ENCODE assay signal across 2 cellular contexts in genomic region chr3:141372656-141373055, GRCh38.
TF ChIP-seq lines count a peak whose summit lies in the region.

No MANE protein-coding gene starts in this region.

TF ChIP-seq in HepG2, 621 proteins besides CTCF, POLR2A, EP300 and RAD21:
- TF ChIP-seq RBFOX2 (IDR thresholded peaks at IDR 0.05; ENCODE audit: low read depth, low read length) (0 out of 2 replicates have a peak, but pooled peaks have one; percentile 6), POGK (CRISPR knock-in tag; conservative IDR thresholded peaks at IDR 0.05) (no peak)
TF ChIP-seq in HepG2: peak in this region for 1.

TF ChIP-seq in GM12878, 131 proteins besides CTCF, POLR2A, EP300 and RAD21:
- peak; percentile 39 for TF ChIP-seq BCL3 (IDR thresholded peaks at IDR 0.05; ENCODE audit: borderline replicate concordance, insufficient read depth, low read depth, low read length, poor library complexity, severe bottlenecking)
- no peak for TF ChIP-seq POLR2AphosphoS2 (IDR thresholded peaks at IDR 0.05; ENCODE audit: low read depth, low read length)
TF ChIP-seq in GM12878: peak in this region for 1.
